Comparison of ENCODE assay signal across 8 cellular contexts in the genomic region with DNA sequence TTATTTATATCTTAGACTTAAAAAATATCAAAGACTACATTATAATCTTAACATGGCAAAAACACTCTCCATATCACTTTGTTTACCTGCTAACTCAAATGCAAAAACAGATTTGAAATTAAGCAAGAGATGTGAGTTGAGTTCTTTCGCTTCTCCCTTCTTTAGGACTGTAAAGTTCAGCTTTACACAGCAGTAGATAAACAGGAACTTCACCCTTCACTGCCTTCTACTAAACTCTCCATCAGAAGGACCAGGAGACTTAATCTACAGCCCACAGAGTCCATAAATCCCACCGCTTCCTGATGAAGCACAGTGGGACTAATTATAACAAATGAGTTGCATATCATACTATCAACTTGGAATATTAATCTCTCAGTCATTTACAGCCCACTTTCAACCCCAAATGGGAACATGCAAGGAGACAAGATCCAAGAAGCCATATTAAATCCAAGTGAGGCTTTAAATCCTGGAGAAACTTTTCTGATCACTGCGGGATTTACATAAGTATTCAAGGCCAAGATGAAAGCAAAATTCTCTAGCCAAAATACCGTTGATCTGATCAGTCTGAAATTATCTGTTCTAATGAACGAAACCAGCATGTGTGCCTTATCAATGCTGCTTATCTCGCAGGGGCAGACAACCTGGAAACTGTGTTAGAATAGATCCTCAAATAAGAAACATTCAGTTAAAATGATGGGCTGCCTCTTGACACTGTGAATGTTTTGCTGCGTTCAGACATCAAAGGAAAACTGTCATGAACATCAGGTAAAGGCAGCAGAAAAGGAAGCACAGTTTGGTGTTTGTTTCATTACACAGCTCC.
DNase-seq lines count a peak whose midpoint lies in the region; ATAC-seq and TF ChIP-seq lines count a peak whose summit lies in the region.

No MANE protein-coding gene starts in this region.

- H3K27me3 ChIP-seq in BLaER1 treated with 17β-estradiol and CSF1 and Interleukin-3, amounts not matched to agents 10 nM and 100 nM = no peaks in the 10 kb centered on the region
- no peaks in the 10 kb centered on the region for H3K27me3 ChIP-seq in WERI-Rb-1 (ENCODE audit: insufficient read depth, low read depth, severe bottlenecking)

- peak overlapping the region; percentile 88 to 98 (median 96) for H3K4me2 ChIP-seq in BLaER1 treated with 17β-estradiol and CSF1 and Interleukin-3, amounts not matched to agents 10 nM and 100 nM

- H3K9me3 ChIP-seq in BLaER1 treated with 17β-estradiol and CSF1 and Interleukin-3, amounts not matched to agents 10 nM and 100 nM (replicated peaks in 1 of 11) = no peaks in the 10 kb centered on the region
- H3K9me3 ChIP-seq in WERI-Rb-1 (ENCODE audit: severe bottlenecking) = no peaks in the 10 kb centered on the region

- peaks cover 31 to 52% (median 38%) of the 10 kb centered on the region in 10 experiments for H3K4me1 ChIP-seq in BLaER1 treated with 17β-estradiol and CSF1 and Interleukin-3, amounts not matched to agents 10 nM and 100 nM

- H3K9ac ChIP-seq in BLaER1 treated with 17β-estradiol and CSF1 and Interleukin-3, amounts not matched to agents 10 nM and 100 nM = peak overlapping the region; percentile 87 to 98 (median 94)

- H3K27ac ChIP-seq in BLaER1 treated with 17β-estradiol and CSF1 and Interleukin-3, amounts not matched to agents 10 nM and 100 nM = peak overlapping the region; percentile 85 to 95 (median 90); a peak in 21 of 22 replicates
- no peak overlapping the region for H3K27ac ChIP-seq in WERI-Rb-1

- DNase-seq in HFF-Myc (ENCODE audit: extremely low read depth, low read depth) (no peak), WERI-Rb-1 (no peak), globus pallidus (ENCODE audit: low spot score) (peak; percentile 22), skeletal muscle cell (ENCODE audit: low read depth) (no peak), dedifferentiated amniotic fluid mesenchymal stem cell (ENCODE audit: extremely low spot score) (no peak)
- DNase-seq in activated CD8-positive, alpha-beta memory T cell treated with anti-CD3 and anti-CD28 coated beads, Interleukin-2, amount 50 U/mL, for 48 hours = no peak

- no peak for ATAC-seq in GM18861 (IDR thresholded peaks at IDR 0.05; ENCODE audit: unreplicated experiment)

- H4K20me1 ChIP-seq in BLaER1 treated with 17β-estradiol and CSF1 and Interleukin-3, amounts not matched to agents 10 nM and 100 nM = peaks cover 25 to 56% (median 47%) of the 10 kb centered on the region in 11 experiments; a peak in 21 of 22 replicates

- H3K36me3 ChIP-seq in BLaER1 treated with 17β-estradiol and CSF1 and Interleukin-3, amounts not matched to agents 10 nM and 100 nM = peaks cover 0 to 7% (median 3%) of the 10 kb centered on the region in 11 experiments; a peak in 9 of 22 replicates
- H3K36me3 ChIP-seq in WERI-Rb-1 = no peaks in the 10 kb centered on the region; the same call in 1 of the 2 replicates

- no peak for TF ChIP-seq CTCF in HFF-Myc (IDR thresholded peaks at IDR 0.05; ENCODE audit: low read depth, low read length, missing control alignments)
- TF ChIP-seq CTCF in WERI-Rb-1 (IDR thresholded peaks at IDR 0.05; ENCODE audit: low read depth, low read length) = no peak

- H3K4me3 ChIP-seq in BLaER1 treated with 17β-estradiol and CSF1 and Interleukin-3, amounts not matched to agents 10 nM and 100 nM = peak overlapping the region; percentile 77 to 98 (median 96)
- H3K4me3 ChIP-seq in HFF-Myc (replicated peaks; ENCODE audit: low read depth, low read length) (peak overlapping the region; percentile 58), WERI-Rb-1 (ENCODE audit: low read depth, low read length) (peak overlapping the region; percentile 59), skeletal muscle cell (ENCODE audit: low read depth, low read length) (peak overlapping the region; percentile 67)
